ENCODE assay signal across 1 cellular context in the genomic region with DNA sequence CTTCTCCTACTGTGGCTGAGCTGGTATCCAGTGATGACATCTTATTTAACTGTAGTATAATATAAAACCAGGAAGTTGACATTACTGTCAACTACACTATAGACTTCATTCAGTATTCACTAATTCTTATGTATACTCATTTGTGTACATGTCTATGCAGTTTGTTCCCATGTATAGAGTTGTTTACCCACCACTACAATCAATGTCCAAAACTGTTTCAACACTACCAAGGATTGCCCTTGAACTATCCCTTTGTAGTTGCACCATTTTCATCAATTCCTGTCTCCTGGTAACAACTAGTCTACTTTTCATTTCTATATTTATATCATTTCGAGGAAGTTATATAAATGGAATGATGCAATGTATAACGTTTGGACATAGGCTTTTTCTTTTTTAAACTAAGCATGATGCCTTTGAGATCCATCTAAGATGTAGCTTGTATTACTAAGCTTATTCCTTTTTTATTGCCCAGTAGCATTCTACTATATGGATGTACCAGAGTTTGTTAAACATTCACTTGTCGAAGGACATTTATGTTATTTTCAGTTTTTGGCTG.
TF ChIP-seq lines count a peak whose summit lies in the region.

No MANE protein-coding gene starts in this region.

TF ChIP-seq in HepG2, 621 proteins besides CTCF, POLR2A, EP300 and RAD21 (continued from another document and continues in another):
- TF ChIP-seq ZNF646 (CRISPR knock-in tag; IDR thresholded peaks at IDR 0.05) (no peak), SRSF1 (optimal IDR thresholded peaks at IDR 0.05; ENCODE audit: low read depth, low read length) (no peak), BATF2 (CRISPR knock-in tag; IDR thresholded peaks at IDR 0.05) (no peak), GMEB1 (CRISPR knock-in tag; IDR thresholded peaks at IDR 0.05; ENCODE audit: borderline replicate concordance) (no peak), ZNF256 (CRISPR knock-in tag; conservative IDR thresholded peaks at IDR 0.05) (no peak), ELK4 (CRISPR knock-in tag; IDR thresholded peaks at IDR 0.05; ENCODE audit: borderline replicate concordance) (no peak), NFE2 (CRISPR knock-in tag; IDR thresholded peaks at IDR 0.05) (no peak), ZNF512B (CRISPR knock-in tag; IDR thresholded peaks at IDR 0.05; ENCODE audit: borderline replicate concordance) (no peak), USF2 (IDR thresholded peaks at IDR 0.05; ENCODE audit: low read depth, low read length) (no peak), USF2 (CRISPR knock-in tag; IDR thresholded peaks at IDR 0.05; ENCODE audit: borderline replicate concordance) (no peak), RFX5 (IDR thresholded peaks at IDR 0.05; ENCODE audit: low read depth, low read length) (no peak), TBL1XR1 (IDR thresholded peaks at IDR 0.05; ENCODE audit: borderline replicate concordance, low read length, partially characterized antibody) (peak; percentile 97), PITX1 (CRISPR knock-in tag; IDR thresholded peaks at IDR 0.05) (no peak), ZNF207 (IDR thresholded peaks at IDR 0.05; ENCODE audit: borderline replicate concordance) (no peak), THAP8 (CRISPR knock-in tag; IDR thresholded peaks at IDR 0.05; ENCODE audit: borderline replicate concordance) (no peak), REXO4 (CRISPR knock-in tag; IDR thresholded peaks at IDR 0.05; ENCODE audit: borderline replicate concordance) (no peak)
- TF ChIP-seq, protein P1, sequence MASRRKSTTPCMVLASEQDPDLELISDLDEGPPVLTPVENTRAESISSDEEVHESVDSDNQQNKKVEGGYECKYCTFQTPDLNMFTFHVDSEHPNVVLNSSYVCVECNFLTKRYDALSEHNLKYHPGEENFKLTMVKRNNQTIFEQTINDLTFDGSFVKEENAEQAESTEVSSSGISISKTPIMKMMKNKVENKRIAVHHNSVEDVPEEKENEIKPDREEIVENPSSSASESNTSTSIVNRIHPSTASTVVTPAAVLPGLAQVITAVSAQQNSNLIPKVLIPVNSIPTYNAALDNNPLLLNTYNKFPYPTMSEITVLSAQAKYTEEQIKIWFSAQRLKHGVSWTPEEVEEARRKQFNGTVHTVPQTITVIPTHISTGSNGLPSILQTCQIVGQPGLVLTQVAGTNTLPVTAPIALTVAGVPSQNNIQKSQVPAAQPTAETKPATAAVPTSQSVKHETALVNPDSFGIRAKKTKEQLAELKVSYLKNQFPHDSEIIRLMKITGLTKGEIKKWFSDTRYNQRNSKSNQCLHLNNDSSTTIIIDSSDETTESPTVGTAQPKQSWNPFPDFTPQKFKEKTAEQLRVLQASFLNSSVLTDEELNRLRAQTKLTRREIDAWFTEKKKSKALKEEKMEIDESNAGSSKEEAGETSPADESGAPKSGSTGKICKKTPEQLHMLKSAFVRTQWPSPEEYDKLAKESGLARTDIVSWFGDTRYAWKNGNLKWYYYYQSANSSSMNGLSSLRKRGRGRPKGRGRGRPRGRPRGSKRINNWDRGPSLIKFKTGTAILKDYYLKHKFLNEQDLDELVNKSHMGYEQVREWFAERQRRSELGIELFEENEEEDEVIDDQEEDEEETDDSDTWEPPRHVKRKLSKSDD (CRISPR knock-in tag; IDR thresholded peaks at IDR 0.05; ENCODE audit: low read depth) = no peak
- TF ChIP-seq, protein P2, sequence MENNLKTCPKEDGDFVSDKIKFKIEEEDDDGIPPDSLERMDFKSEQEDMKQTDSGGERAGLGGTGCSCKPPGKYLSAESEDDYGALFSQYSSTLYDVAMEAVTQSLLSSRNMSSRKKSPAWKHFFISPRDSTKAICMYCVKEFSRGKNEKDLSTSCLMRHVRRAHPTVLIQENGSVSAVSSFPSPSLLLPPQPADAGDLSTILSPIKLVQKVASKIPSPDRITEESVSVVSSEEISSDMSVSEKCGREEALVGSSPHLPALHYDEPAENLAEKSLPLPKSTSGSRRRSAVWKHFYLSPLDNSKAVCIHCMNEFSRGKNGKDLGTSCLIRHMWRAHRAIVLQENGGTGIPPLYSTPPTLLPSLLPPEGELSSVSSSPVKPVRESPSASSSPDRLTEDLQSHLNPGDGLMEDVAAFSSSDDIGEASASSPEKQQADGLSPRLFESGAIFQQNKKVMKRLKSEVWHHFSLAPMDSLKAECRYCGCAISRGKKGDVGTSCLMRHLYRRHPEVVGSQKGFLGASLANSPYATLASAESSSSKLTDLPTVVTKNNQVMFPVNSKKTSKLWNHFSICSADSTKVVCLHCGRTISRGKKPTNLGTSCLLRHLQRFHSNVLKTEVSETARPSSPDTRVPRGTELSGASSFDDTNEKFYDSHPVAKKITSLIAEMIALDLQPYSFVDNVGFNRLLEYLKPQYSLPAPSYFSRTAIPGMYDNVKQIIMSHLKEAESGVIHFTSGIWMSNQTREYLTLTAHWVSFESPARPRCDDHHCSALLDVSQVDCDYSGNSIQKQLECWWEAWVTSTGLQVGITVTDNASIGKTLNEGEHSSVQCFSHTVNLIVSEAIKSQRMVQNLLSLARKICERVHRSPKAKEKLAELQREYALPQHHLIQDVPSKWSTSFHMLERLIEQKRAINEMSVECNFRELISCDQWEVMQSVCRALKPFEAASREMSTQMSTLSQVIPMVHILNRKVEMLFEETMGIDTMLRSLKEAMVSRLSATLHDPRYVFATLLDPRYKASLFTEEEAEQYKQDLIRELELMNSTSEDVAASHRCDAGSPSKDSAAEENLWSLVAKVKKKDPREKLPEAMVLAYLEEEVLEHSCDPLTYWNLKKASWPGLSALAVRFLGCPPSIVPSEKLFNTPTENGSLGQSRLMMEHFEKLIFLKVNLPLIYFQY (CRISPR knock-in tag; IDR thresholded peaks at IDR 0.05; ENCODE audit: borderline replicate concordance) = no peak
- TF ChIP-seq, protein P3, sequence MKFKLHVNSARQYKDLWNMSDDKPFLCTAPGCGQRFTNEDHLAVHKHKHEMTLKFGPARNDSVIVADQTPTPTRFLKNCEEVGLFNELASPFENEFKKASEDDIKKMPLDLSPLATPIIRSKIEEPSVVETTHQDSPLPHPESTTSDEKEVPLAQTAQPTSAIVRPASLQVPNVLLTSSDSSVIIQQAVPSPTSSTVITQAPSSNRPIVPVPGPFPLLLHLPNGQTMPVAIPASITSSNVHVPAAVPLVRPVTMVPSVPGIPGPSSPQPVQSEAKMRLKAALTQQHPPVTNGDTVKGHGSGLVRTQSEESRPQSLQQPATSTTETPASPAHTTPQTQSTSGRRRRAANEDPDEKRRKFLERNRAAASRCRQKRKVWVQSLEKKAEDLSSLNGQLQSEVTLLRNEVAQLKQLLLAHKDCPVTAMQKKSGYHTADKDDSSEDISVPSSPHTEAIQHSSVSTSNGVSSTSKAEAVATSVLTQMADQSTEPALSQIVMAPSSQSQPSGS (CRISPR knock-in tag; IDR thresholded peaks at IDR 0.05) = no peak; the same call in 1 of the 2 replicates
- TF ChIP-seq, protein P4, sequence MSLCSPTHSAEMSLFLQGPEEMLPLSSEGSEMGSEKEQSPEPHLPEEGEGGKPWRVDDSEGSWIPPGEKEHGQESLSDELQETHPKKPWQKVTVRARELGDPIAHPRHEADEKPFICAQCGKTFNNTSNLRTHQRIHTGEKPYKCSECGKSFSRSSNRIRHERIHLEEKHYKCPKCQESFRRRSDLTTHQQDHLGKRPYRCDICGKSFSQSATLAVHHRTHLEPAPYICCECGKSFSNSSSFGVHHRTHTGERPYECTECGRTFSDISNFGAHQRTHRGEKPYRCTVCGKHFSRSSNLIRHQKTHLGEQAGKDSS (CRISPR knock-in tag; IDR thresholded peaks at IDR 0.05; ENCODE audit: borderline replicate concordance, low read depth) = no peak
